ENCODE assay signal across 20 cellular contexts in the genomic region with DNA sequence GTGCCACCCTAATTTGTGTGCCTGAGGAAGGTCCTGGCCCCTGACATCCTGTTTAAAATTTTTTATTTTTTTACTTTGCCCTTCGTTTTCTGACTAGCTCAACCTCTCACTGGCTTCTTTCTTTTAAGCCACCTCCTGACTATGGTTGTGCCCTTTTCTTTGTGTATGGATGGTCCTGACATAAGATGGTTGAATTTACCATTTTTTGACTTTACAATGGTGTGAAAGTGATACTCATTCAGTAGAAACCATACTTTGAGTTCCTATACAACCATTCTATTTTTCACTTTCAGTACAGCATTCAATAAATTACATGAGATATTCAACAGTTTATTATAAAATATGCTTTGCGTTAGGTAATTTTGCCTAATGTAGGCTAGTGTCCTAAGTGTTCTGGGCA.
"Had no signal": no experiment of that assay in that cellular context is flagged by ENCODE, and none has a peak within 500 bp of the region (broad histone marks: within the 10 kb centered on the region; RNA-seq: fewer than 3 reads in every experiment).

No MANE protein-coding gene starts in this region.

- H3K4me3 ChIP-seq: coronary artery, dorsolateral prefrontal cortex, esophagus muscularis mucosa, gastrocnemius medialis, heart right ventricle, left lung, lower lobe of right lung, mucosa of descending colon had no signal

- H3K9me3 ChIP-seq: esophagus muscularis mucosa, gastrocnemius medialis, heart right ventricle, left lung, lower lobe of right lung, mucosa of descending colon had no signal

- H3K4me1 ChIP-seq: esophagus muscularis mucosa, gastrocnemius medialis, left lung, lower lobe of right lung had no signal

- H3K27ac ChIP-seq: coronary artery, dorsolateral prefrontal cortex, esophagus muscularis mucosa, gastrocnemius medialis, heart right ventricle, left lung, lower lobe of right lung had no signal

- H3K36me3 ChIP-seq: esophagus muscularis mucosa, gastrocnemius medialis, heart right ventricle, lower lobe of right lung had no signal

- ATAC-seq: gastrocnemius medialis; heart right ventricle; left lung; left ventricle myocardium superior; lower lobe of right lung; mucosa of descending colon; naive thymus-derived CD8-positive, alpha-beta T cell had no signal

- H3K27me3 ChIP-seq: esophagus muscularis mucosa, gastrocnemius medialis, heart right ventricle, left lung had no signal

- DNase-seq: dermis blood vessel endothelial cell; dorsolateral prefrontal cortex; effector CD4-positive, alpha-beta T cell; effector memory CD4-positive, alpha-beta T cell; foreskin melanocyte; gastrocnemius medialis; glutamatergic neuron; head of caudate nucleus; heart right ventricle; hippocampal formation; left cardiac atrium; left lung; left ventricle myocardium superior; lower lobe of right lung; mesenchymal stem cell; mucosa of descending colon; naive B cell; naive thymus-derived CD8-positive, alpha-beta T cell had no signal
